1 cellular context compared by ENCODE assay signal in the genomic region with DNA sequence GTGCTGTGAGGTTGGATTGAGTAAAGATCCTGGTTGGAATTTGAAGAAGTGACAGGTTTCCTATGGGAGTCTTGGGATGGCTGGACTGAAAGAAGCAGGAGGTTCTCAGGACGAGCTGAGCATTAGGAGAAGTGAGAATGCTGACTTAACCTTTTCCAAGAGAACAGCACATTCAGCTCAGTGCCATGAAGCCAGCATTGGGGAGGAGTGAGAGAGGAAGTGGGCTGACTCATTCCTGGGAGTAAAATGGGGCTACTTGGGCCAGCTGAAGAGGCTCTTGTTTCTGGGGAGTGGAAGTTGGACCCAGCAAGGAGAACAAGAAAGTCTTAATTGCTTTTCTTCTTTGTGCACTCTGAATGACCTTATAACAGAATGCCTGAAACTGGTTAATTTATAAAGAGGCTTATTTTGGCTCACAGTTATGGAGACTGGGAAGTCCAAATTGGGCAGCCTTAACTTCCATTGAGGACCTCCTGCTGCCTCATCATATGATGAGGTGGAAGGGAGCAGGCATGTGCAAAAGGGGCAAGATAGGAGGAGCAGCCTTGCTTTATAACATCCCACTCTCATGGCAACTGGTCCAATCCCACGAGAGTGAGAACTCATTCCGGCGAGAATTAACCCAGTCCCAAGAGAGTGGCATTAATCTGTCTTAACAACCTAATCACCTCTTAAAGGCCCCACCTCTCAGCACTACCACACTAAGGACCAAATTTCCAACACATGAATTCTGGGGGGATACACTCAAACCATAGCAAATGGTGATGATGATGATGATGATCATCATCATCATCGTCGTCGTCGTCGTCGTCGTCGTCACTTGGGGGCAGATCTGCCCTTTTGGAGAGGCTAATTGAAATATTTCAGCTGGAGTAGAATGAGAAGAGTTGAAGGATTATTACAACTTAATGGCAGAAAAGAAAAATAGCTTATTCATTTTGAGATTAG.
TF ChIP-seq lines count a peak whose summit lies in the region.

No MANE protein-coding gene starts in this region.

TF ChIP-seq in K562, 482 proteins besides CTCF, POLR2A, EP300 and RAD21:
- TF ChIP-seq ZNF507 (tag; conservative IDR thresholded peaks at IDR 0.05) (no peak), ZNF175 (CRISPR knock-in tag; IDR thresholded peaks at IDR 0.05; ENCODE audit: low read depth) (no peak), ZNF311 (CRISPR knock-in tag; IDR thresholded peaks at IDR 0.05) (no peak), ZNF280B (CRISPR knock-in tag; IDR thresholded peaks at IDR 0.05) (no peak), SLC30A9 (CRISPR knock-in tag; IDR thresholded peaks at IDR 0.05) (no peak), CBX3 (IDR thresholded peaks at IDR 0.05; ENCODE audit: borderline replicate concordance in 1 of 2, low read length in 2 of 2) (no peak), FOSL1 (tag; conservative IDR thresholded peaks at IDR 0.05) (peak; percentile 38; the same call in 1 of the 2 replicates), ADNP (tag; IDR thresholded peaks at IDR 0.05) (no peak), RFX5 (IDR thresholded peaks at IDR 0.05; ENCODE audit: low read depth, low read length) (no peak), ZNF124 (CRISPR knock-in tag; IDR thresholded peaks at IDR 0.05) (no peak), C11orf30 (IDR thresholded peaks at IDR 0.05; ENCODE audit: low read depth) (peak; percentile 61), ZNF263 (CRISPR knock-in tag; IDR thresholded peaks at IDR 0.05; ENCODE audit: borderline replicate concordance) (peak; percentile 35; the same call in 1 of the 2 replicates), SPI1 (IDR thresholded peaks at IDR 0.05; ENCODE audit: borderline replicate concordance, low read depth, low read length) (peak; percentile 68; the same call in 1 of the 2 replicates), EHMT2 (IDR thresholded peaks at IDR 0.05) (no peak), JUND (IDR thresholded peaks at IDR 0.05; ENCODE audit: borderline replicate concordance, low read depth, low read length) (peak; percentile 23; the same call in 1 of the 2 replicates), JUND (tag; IDR thresholded peaks at IDR 0.05; ENCODE audit: borderline replicate concordance, low read depth, low read length) (no peak), HMGN3 (IDR thresholded peaks at IDR 0.05; ENCODE audit: borderline replicate concordance, extremely low read depth, insufficient read length, low read depth, low read length) (no peak), NUFIP1 (IDR thresholded peaks at IDR 0.05; ENCODE audit: partially characterized antibody) (no peak), SMARCE1 (IDR thresholded peaks at IDR 0.05) (no peak), ZNF253 (CRISPR knock-in tag; conservative IDR thresholded peaks at IDR 0.05) (no peak), SNAPC5 (CRISPR knock-in tag; IDR thresholded peaks at IDR 0.05) (no peak), ZNF316 (IDR thresholded peaks at IDR 0.05) (peak; percentile 67), MED1 (CRISPR knock-in tag; IDR thresholded peaks at IDR 0.05; ENCODE audit: borderline replicate concordance) (no peak), ZBTB7A (IDR thresholded peaks at IDR 0.05; ENCODE audit: borderline replicate concordance, control insufficient read depth, low read depth, low read length) (no peak), TAF15 (IDR thresholded peaks at IDR 0.05; ENCODE audit: low read depth, low read length) (no peak), LCOR (CRISPR knock-in tag; IDR thresholded peaks at IDR 0.05) (no peak), GMEB1 (CRISPR knock-in tag; IDR thresholded peaks at IDR 0.05) (no peak), TARDBP (IDR thresholded peaks at IDR 0.05) (no peak), MCM2 (IDR thresholded peaks at IDR 0.05; ENCODE audit: low read depth) (no peak), GATAD2A (IDR thresholded peaks at IDR 0.05) (no peak), DDX20 (tag; IDR thresholded peaks at IDR 0.05; ENCODE audit: low read depth) (no peak), GATA2 (CRISPR knock-in tag; IDR thresholded peaks at IDR 0.05) (no peak), RNF2 (IDR thresholded peaks at IDR 0.05) (no peak), ZNF785 (CRISPR knock-in tag; IDR thresholded peaks at IDR 0.05) (no peak)
- TF ChIP-seq, protein P1, sequence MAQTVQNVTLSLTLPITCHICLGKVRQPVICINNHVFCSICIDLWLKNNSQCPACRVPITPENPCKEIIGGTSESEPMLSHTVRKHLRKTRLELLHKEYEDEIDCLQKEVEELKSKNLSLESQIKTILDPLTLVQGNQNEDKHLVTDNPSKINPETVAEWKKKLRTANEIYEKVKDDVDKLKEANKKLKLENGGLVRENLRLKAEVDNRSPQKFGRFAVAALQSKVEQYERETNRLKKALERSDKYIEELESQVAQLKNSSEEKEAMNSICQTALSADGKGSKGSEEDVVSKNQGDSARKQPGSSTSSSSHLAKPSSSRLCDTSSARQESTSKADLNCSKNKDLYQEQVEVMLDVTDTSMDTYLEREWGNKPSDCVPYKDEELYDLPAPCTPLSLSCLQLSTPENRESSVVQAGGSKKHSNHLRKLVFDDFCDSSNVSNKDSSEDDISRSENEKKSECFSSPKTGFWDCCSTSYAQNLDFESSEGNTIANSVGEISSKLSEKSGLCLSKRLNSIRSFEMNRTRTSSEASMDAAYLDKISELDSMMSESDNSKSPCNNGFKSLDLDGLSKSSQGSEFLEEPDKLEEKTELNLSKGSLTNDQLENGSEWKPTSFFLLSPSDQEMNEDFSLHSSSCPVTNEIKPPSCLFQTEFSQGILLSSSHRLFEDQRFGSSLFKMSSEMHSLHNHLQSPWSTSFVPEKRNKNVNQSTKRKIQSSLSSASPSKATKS (CRISPR knock-in tag; IDR thresholded peaks at IDR 0.05) = no peak
- TF ChIP-seq, protein P2, sequence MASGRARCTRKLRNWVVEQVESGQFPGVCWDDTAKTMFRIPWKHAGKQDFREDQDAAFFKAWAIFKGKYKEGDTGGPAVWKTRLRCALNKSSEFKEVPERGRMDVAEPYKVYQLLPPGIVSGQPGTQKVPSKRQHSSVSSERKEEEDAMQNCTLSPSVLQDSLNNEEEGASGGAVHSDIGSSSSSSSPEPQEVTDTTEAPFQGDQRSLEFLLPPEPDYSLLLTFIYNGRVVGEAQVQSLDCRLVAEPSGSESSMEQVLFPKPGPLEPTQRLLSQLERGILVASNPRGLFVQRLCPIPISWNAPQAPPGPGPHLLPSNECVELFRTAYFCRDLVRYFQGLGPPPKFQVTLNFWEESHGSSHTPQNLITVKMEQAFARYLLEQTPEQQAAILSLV (tag; IDR thresholded peaks at IDR 0.05) = no peak
- TF ChIP-seq, protein P3, sequence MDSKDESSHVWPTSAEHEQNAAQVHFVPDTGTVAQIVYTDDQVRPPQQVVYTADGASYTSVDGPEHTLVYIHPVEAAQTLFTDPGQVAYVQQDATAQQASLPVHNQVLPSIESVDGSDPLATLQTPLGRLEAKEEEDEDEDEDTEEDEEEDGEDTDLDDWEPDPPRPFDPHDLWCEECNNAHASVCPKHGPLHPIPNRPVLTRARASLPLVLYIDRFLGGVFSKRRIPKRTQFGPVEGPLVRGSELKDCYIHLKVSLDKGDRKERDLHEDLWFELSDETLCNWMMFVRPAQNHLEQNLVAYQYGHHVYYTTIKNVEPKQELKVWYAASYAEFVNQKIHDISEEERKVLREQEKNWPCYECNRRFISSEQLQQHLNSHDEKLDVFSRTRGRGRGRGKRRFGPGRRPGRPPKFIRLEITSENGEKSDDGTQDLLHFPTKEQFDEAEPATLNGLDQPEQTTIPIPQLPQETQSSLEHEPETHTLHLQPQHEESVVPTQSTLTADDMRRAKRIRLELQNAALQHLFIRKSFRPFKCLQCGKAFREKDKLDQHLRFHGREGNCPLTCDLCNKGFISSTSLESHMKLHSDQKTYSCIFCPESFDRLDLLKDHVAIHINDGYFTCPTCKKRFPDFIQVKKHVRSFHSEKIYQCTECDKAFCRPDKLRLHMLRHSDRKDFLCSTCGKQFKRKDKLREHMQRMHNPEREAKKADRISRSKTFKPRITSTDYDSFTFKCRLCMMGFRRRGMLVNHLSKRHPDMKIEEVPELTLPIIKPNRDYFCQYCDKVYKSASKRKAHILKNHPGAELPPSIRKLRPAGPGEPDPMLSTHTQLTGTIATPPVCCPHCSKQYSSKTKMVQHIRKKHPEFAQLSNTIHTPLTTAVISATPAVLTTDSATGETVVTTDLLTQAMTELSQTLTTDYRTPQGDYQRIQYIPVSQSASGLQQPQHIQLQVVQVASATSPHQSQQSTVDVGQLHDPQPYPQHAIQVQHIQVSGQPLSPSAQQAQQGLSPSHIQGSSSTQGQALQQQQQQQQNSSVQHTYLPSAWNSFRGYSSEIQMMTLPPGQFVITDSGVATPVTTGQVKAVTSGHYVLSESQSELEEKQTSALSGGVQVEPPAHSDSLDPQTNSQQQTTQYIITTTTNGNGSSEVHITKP (IDR thresholded peaks at IDR 0.05; ENCODE audit: partially characterized antibody) = peak; percentile 44
TF ChIP-seq in K562: peak in this region for 7.
